1 cellular context compared by ENCODE assay signal in the genomic region with DNA sequence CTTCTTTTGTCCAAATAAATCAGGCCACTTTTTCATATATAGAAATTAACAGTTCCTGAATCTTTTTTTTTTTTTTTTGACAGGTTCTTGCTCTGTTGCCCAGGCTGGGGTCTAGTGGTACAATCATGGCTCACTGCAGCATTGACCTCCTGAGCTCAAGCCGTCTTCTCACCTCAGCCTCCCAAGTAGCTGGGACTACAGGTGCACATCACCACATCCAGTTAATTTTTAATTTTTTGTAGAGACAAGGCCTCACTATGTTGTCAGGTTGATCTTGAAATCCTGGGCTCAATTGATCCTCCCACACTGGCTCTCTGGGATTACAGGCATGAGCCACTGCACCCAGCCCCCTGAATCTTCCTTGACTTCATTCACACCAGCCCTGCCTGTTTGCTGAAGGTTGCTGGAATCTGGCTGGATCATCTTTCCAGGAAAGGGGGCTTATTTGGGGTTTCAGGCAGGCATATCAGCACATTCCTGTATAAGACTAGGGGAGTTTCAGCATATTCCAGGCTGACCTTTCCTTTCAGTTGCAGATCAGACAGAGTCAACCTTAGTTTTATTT.
TF ChIP-seq lines count a peak whose summit lies in the region.

No MANE protein-coding gene starts in this region.

TF ChIP-seq in A549, 52 proteins besides CTCF, POLR2A, EP300 and RAD21 (continued from another document):
- TF ChIP-seq, protein P1, sequence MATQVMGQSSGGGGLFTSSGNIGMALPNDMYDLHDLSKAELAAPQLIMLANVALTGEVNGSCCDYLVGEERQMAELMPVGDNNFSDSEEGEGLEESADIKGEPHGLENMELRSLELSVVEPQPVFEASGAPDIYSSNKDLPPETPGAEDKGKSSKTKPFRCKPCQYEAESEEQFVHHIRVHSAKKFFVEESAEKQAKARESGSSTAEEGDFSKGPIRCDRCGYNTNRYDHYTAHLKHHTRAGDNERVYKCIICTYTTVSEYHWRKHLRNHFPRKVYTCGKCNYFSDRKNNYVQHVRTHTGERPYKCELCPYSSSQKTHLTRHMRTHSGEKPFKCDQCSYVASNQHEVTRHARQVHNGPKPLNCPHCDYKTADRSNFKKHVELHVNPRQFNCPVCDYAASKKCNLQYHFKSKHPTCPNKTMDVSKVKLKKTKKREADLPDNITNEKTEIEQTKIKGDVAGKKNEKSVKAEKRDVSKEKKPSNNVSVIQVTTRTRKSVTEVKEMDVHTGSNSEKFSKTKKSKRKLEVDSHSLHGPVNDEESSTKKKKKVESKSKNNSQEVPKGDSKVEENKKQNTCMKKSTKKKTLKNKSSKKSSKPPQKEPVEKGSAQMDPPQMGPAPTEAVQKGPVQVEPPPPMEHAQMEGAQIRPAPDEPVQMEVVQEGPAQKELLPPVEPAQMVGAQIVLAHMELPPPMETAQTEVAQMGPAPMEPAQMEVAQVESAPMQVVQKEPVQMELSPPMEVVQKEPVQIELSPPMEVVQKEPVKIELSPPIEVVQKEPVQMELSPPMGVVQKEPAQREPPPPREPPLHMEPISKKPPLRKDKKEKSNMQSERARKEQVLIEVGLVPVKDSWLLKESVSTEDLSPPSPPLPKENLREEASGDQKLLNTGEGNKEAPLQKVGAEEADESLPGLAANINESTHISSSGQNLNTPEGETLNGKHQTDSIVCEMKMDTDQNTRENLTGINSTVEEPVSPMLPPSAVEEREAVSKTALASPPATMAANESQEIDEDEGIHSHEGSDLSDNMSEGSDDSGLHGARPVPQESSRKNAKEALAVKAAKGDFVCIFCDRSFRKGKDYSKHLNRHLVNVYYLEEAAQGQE (IDR thresholded peaks at IDR 0.05): no peak
- no peak for TF ChIP-seq HOXA7 (CRISPR knock-in tag; IDR thresholded peaks at IDR 0.05)
- no peak for TF ChIP-seq HEYL (CRISPR knock-in tag; IDR thresholded peaks at IDR 0.05)
- TF ChIP-seq, protein P2, sequence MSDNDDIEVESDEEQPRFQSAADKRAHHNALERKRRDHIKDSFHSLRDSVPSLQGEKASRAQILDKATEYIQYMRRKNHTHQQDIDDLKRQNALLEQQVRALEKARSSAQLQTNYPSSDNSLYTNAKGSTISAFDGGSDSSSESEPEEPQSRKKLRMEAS (IDR thresholded peaks at IDR 0.05): no peak
- TF ChIP-seq HOXB5 (CRISPR knock-in tag; IDR thresholded peaks at IDR 0.05): no peak
- TF ChIP-seq, protein P3, sequence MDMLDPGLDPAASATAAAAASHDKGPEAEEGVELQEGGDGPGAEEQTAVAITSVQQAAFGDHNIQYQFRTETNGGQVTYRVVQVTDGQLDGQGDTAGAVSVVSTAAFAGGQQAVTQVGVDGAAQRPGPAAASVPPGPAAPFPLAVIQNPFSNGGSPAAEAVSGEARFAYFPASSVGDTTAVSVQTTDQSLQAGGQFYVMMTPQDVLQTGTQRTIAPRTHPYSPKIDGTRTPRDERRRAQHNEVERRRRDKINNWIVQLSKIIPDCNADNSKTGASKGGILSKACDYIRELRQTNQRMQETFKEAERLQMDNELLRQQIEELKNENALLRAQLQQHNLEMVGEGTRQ (IDR thresholded peaks at IDR 0.05): no peak
